ENCODE assay signal across 26 cellular contexts in the genomic region with DNA sequence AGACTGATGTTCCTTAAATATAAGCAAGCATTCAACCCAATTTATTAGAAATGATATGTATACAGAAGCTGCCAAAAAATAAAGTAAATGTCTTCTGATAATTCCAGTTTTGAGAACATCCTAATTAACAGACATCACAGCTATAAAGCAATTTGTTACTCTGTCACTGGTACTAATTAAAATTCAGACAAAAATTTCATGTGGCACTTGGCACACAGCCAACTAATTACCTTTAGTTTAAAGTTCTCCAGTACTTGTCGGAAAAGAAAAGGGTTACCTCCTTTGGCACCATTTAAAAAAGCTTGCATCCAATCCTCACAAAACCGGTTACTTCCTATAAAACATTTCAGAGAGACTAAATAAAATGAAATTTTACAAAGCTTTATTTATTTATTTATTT.
"Had no signal": no experiment of that assay in that cellular context is flagged by ENCODE, and none has a peak within 500 bp of the region (broad histone marks: within the 10 kb centered on the region; RNA-seq: fewer than 3 reads in every experiment).

No MANE protein-coding gene starts in this region.

- H3K4me3 Mint-ChIP-seq: memory B cell; natural killer cell; stimulated activated memory B cell treated with anti-CD40 and anti-IgM and Interleukin-4, amounts not matched to agents 10 μg/mL and 1 μg/mL and 100 μg/mL, for 72 hours had no signal

- H3K4me3 ChIP-seq: esophagus muscularis mucosa, gastroesophageal sphincter, heart left ventricle, hepatocyte, lung, ovary, psoas muscle, skin epidermis, spleen, testis, tibial artery, upper lobe of left lung had no signal

- H3K4me1 ChIP-seq: esophagus muscularis mucosa, gastroesophageal sphincter, psoas muscle, testis, tibial artery had no signal

- H3K4me1 Mint-ChIP-seq: memory B cell had no signal

- H3K27ac Mint-ChIP-seq: memory B cell; stimulated activated memory B cell treated with anti-CD40 and anti-IgM and Interleukin-4, amounts not matched to agents 10 μg/mL and 1 μg/mL and 100 μg/mL, for 72 hours had no signal

- ATAC-seq: foreskin keratinocyte; gastroesophageal sphincter; heart left ventricle; left lobe of liver; natural killer cell; psoas muscle; right cardiac atrium; stimulated activated memory B cell treated with anti-CD40 and anti-IgM and Interleukin-4, amounts not matched to agents 10 μg/mL and 1 μg/mL and 100 μg/mL, for 72 hours; stimulated activated naive CD8-positive, alpha-beta T cell treated with anti-CD3 and anti-CD28 coated beads, Interleukin-15, Interleukin-2, amounts not matched to agents 100 U/mL and 50 U/mL, for 24 hours had no signal

- H3K36me3 Mint-ChIP-seq: natural killer cell had no signal

- H3K36me3 ChIP-seq: ovary had no signal

- H3K4me2 ChIP-seq: hepatocyte had no signal

- H3K9me3 ChIP-seq: esophagus muscularis mucosa, gastroesophageal sphincter, heart left ventricle, ovary, psoas muscle, spleen, testis, tibial artery, upper lobe of left lung had no signal

- H3K9me3 Mint-ChIP-seq: memory B cell; natural killer cell; stimulated activated memory B cell treated with anti-CD40 and anti-IgM and Interleukin-4, amounts not matched to agents 10 μg/mL and 1 μg/mL and 100 μg/mL, for 72 hours had no signal

- DNase-seq: cortex of kidney; effector CD8-positive, alpha-beta T cell; foreskin keratinocyte; heart left ventricle; kidney; natural killer cell; occipital lobe; psoas muscle; right cardiac atrium; spleen; stimulated activated CD4-positive, alpha-beta T cell treated with anti-CD3 and anti-CD28 coated beads, Interleukin-4, amount 100 ng/mL, for 4 hours; stimulated activated naive CD8-positive, alpha-beta T cell treated with anti-CD3 and anti-CD28 coated beads, Interleukin-15, Interleukin-2, amounts not matched to agents 100 U/mL and 50 U/mL, for 24 hours; testis; upper lobe of left lung had no signal

- H3K27me3 ChIP-seq: esophagus muscularis mucosa, foreskin keratinocyte, gastroesophageal sphincter, heart left ventricle, hepatocyte, ovary, spleen, testis, tibial artery, upper lobe of left lung had no signal

- FAIRE-seq: endothelial cell of umbilical vein, kidney, urothelium cell line had no signal

- H3K27ac ChIP-seq: esophagus muscularis mucosa, foreskin keratinocyte, gastroesophageal sphincter, heart left ventricle, hepatocyte, ovary, psoas muscle, skin epidermis, spleen, testis, tibial artery, upper lobe of left lung had no signal

- H3K27me3 Mint-ChIP-seq: memory B cell; stimulated activated memory B cell treated with anti-CD40 and anti-IgM and Interleukin-4, amounts not matched to agents 10 μg/mL and 1 μg/mL and 100 μg/mL, for 72 hours had no signal
